1 cellular context compared by ENCODE assay signal in genomic region chr3:159865042-159865579, GRCh38.
TF ChIP-seq lines count a peak whose summit lies in the region.

No MANE protein-coding gene starts in this region.

TF ChIP-seq in HEK293, 187 proteins besides CTCF, POLR2A, EP300 and RAD21 (continued from another document and continues in another):
- TF ChIP-seq TSHZ1 (tag by site-specific recombination; IDR thresholded peaks at IDR 0.05; ENCODE audit: borderline replicate concordance) (peak; percentile 41; the same call in 1 of the 2 replicates), BCL6B (tag by site-specific recombination; IDR thresholded peaks at IDR 0.05) (0 out of 2 replicates have a peak, but pooled peaks have one; percentile 37), SCRT1 (tag by site-specific recombination; IDR thresholded peaks at IDR 0.05; ENCODE audit: borderline replicate concordance) (peak; percentile 31; the same call in 1 of the 2 replicates), KLF10 (tag by site-specific recombination; IDR thresholded peaks at IDR 0.05) (peak; percentile 49; the same call in 1 of the 2 replicates), ZNF19 (tag by site-specific recombination; IDR thresholded peaks at IDR 0.05; ENCODE audit: low read depth) (no peak), GLIS1 (tag by site-specific recombination; IDR thresholded peaks at IDR 0.05) (peak; percentile 58), BCL11A (tag by site-specific recombination; IDR thresholded peaks at IDR 0.05; ENCODE audit: low read depth) (peak; percentile 63; the same call in 1 of the 2 replicates), IKZF3 (tag by site-specific recombination; IDR thresholded peaks at IDR 0.05) (peak; percentile 78; the same call in 1 of the 2 replicates), INSM2 (tag by site-specific recombination; IDR thresholded peaks at IDR 0.05) (peak; percentile 66; the same call in 1 of the 2 replicates), GLI2 (tag by site-specific recombination; IDR thresholded peaks at IDR 0.05; ENCODE audit: borderline replicate concordance, low read depth) (peak; percentile 76), BCL11B (tag by site-specific recombination; IDR thresholded peaks at IDR 0.05; ENCODE audit: low read depth) (peak; percentile 66; the same call in 1 of the 2 replicates), MYNN (tag by site-specific recombination; IDR thresholded peaks at IDR 0.05; ENCODE audit: borderline replicate concordance) (peak; percentile 92), HIC1 (tag by site-specific recombination; IDR thresholded peaks at IDR 0.05) (peak; percentile 21; the same call in 1 of the 2 replicates), ZNF202 (tag by site-specific recombination; IDR thresholded peaks at IDR 0.05; ENCODE audit: borderline replicate concordance) (no peak), ZNF146 (tag by site-specific recombination; IDR thresholded peaks at IDR 0.05) (0 out of 2 replicates have a peak, but pooled peaks have one; percentile 17), ZFHX2 (tag by site-specific recombination; conservative IDR thresholded peaks at IDR 0.05) (no peak), ZNF362 (tag by site-specific recombination; IDR thresholded peaks at IDR 0.05) (no peak), ZNF639 (tag by site-specific recombination; IDR thresholded peaks at IDR 0.05) (no peak), WT1 (tag by site-specific recombination; IDR thresholded peaks at IDR 0.05) (peak; percentile 88), ZNF580 (tag by site-specific recombination; IDR thresholded peaks at IDR 0.05) (peak; percentile 50; the same call in 1 of the 2 replicates), ZNF169 (tag by site-specific recombination; IDR thresholded peaks at IDR 0.05) (no peak), SP3 (tag by site-specific recombination; IDR thresholded peaks at IDR 0.05) (0 out of 2 replicates have a peak, but pooled peaks have one; percentile 18), ZBTB17 (tag by site-specific recombination; IDR thresholded peaks at IDR 0.05) (peak; percentile 52), ZNF654 (tag by site-specific recombination; IDR thresholded peaks at IDR 0.05; ENCODE audit: low read depth) (0 out of 2 replicates have a peak, but pooled peaks have one; percentile 3), ZNF18 (tag by site-specific recombination; IDR thresholded peaks at IDR 0.05) (peak; percentile 49; the same call in 1 of the 2 replicates), SALL2 (tag by site-specific recombination; IDR thresholded peaks at IDR 0.05; ENCODE audit: borderline replicate concordance) (no peak), ZIC2 (tag by site-specific recombination; IDR thresholded peaks at IDR 0.05) (peak; percentile 68), ZSCAN4 (tag by site-specific recombination; IDR thresholded peaks at IDR 0.05) (no peak), FEZF1 (tag by site-specific recombination; IDR thresholded peaks at IDR 0.05) (peak; percentile 81), ZNF398 (tag by site-specific recombination; IDR thresholded peaks at IDR 0.05) (no peak), YY1 (tag by site-specific recombination; IDR thresholded peaks at IDR 0.05) (0 out of 2 replicates have a peak, but pooled peaks have one; percentile 13), ZBTB44 (tag by site-specific recombination; IDR thresholded peaks at IDR 0.05) (peak; percentile 65; the same call in 1 of the 2 replicates), PRDM6 (tag by site-specific recombination; IDR thresholded peaks at IDR 0.05) (peak; percentile 97), ZBTB1 (tag by site-specific recombination; IDR thresholded peaks at IDR 0.05) (no peak), ZEB2 (tag by site-specific recombination; IDR thresholded peaks at IDR 0.05) (0 out of 2 replicates have a peak, but pooled peaks have one; percentile 45), ZXDB (tag by site-specific recombination; IDR thresholded peaks at IDR 0.05) (peak; percentile 39; the same call in 1 of the 2 replicates)
